Comparison of ENCODE assay signal across 1 cellular context in the genomic region with DNA sequence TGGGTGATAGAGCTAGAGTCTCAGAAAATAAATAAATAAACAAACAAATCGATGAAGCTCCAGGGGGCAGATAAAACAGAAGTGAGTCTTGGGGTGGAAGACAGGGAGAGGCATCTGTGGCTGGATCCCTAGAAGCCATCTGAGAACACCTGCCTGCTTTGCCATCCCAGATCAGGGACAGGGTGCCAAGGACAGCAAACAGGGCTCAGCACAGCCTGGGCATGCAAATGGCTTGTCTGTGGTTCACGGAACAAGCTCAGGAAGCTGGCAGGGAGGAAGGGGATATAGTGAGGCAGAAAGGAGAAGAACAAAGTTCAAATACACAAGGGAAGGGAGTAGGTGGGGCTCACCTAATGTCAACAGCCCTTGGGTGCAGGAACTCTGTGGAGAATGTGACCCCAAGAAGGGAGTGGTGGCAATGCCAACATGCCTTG.
TF ChIP-seq lines count a peak whose summit lies in the region.

No MANE protein-coding gene starts in this region.

TF ChIP-seq in GM12878, 131 proteins besides CTCF, POLR2A, EP300 and RAD21:
- TF ChIP-seq NRF1 (conservative IDR thresholded peaks at IDR 0.05; ENCODE audit: low read depth, low read length) (no peak), SMAD5 (IDR thresholded peaks at IDR 0.05; ENCODE audit: low read depth) (no peak), ZZZ3 (IDR thresholded peaks at IDR 0.05; ENCODE audit: control insufficient read depth, insufficient read length, low read depth) (no peak), PML (IDR thresholded peaks at IDR 0.05; ENCODE audit: low read length) (no peak), ZNF622 (IDR thresholded peaks at IDR 0.05) (no peak), ZNF274 (IDR thresholded peaks at IDR 0.05; ENCODE audit: insufficient read depth, insufficient read length) (no peak), ATF7 (IDR thresholded peaks at IDR 0.05; ENCODE audit: low read depth) (no peak)
- TF ChIP-seq, protein P1, sequence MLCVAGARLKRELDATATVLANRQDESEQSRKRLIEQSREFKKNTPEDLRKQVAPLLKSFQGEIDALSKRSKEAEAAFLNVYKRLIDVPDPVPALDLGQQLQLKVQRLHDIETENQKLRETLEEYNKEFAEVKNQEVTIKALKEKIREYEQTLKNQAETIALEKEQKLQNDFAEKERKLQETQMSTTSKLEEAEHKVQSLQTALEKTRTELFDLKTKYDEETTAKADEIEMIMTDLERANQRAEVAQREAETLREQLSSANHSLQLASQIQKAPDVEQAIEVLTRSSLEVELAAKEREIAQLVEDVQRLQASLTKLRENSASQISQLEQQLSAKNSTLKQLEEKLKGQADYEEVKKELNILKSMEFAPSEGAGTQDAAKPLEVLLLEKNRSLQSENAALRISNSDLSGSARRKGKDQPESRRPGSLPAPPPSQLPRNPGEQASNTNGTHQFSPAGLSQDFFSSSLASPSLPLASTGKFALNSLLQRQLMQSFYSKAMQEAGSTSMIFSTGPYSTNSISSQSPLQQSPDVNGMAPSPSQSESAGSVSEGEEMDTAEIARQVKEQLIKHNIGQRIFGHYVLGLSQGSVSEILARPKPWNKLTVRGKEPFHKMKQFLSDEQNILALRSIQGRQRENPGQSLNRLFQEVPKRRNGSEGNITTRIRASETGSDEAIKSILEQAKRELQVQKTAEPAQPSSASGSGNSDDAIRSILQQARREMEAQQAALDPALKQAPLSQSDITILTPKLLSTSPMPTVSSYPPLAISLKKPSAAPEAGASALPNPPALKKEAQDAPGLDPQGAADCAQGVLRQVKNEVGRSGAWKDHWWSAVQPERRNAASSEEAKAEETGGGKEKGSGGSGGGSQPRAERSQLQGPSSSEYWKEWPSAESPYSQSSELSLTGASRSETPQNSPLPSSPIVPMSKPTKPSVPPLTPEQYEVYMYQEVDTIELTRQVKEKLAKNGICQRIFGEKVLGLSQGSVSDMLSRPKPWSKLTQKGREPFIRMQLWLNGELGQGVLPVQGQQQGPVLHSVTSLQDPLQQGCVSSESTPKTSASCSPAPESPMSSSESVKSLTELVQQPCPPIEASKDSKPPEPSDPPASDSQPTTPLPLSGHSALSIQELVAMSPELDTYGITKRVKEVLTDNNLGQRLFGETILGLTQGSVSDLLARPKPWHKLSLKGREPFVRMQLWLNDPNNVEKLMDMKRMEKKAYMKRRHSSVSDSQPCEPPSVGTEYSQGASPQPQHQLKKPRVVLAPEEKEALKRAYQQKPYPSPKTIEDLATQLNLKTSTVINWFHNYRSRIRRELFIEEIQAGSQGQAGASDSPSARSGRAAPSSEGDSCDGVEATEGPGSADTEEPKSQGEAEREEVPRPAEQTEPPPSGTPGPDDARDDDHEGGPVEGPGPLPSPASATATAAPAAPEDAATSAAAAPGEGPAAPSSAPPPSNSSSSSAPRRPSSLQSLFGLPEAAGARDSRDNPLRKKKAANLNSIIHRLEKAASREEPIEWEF (IDR thresholded peaks at IDR 0.05; ENCODE audit: insufficient replicate concordance, low read depth, low read length) = no peak
